Comparison of ENCODE assay signal across 21 cellular contexts in the genomic region with DNA sequence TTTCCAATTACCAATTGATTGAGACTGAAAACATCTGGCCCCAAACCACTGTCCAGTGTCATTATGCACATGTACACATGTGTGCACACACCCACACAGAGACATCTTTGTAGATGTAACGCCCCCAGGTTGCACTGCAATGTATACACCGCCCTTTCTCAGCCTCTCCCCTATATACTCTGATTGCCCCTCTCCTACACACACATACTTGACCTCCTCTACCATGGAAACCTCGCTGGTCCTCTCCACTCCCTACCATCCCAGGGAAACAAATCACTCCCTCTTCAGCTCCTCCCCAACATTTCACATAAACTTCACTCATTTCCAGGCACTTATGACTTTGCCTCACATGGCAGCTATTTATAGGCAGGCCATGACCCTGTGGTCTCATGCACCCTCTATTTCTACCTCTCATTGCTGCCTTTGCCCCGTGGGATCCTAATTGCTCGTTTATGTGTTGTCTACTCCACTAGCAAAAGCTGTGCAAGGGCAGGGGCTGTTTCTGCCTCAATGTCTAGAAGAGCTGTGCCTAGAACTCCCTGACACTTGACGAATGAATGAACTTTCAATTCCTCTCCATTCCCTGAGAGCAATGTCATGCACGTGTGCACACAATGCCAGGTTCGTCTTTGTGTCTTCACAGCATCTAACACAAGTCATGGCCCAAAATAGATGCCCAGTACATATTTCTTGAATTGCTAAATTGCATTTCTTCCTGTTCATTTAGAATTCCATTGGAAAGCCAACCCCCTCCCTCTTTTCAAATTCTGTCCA. TPM values are rescaled to one million over a fixed set of nuclear protein-coding genes. Genes with fewer than 3 reads are reported as not detected.
DNase-seq lines count a peak whose midpoint lies in the region; ATAC-seq, FAIRE-seq and TF ChIP-seq lines count a peak whose summit lies in the region.
"Had no signal": no experiment of that assay in that cellular context is flagged by ENCODE, and none has a peak within 500 bp of the region (broad histone marks: within the 10 kb centered on the region; RNA-seq: fewer than 3 reads in every experiment).

No MANE protein-coding gene starts in this region.

- no peak overlapping the region for H3K4me3 Mint-ChIP-seq in activated naive CD4-positive, alpha-beta T cell treated with anti-CD3 and anti-CD28 coated beads for 36 hours
- H3K4me3 Mint-ChIP-seq in T-cell (peak overlapping the region in 2 of 3 donors; percentile 19 to 59), immature natural killer cell (peak overlapping the region in 2 of 5 donors; percentile 35 to 66), type B pancreatic cell (peak overlapping the region; percentile 28)

- H3K9me3 ChIP-seq in lower lobe of right lung: no peaks in the 10 kb centered on the region
- no peaks in the 10 kb centered on the region for H3K9me3 ChIP-seq in prostate gland
- no peaks in the 10 kb centered on the region for H3K9me3 ChIP-seq in small intestine (ENCODE audit: control insufficient read depth, low read depth)
- H3K9me3 ChIP-seq: stomach had no signal

- no peaks in the 10 kb centered on the region for H3K27me3 Mint-ChIP-seq in activated naive CD4-positive, alpha-beta T cell treated with anti-CD3 and anti-CD28 coated beads for 36 hours (ENCODE audit: low read depth)
- H3K27me3 Mint-ChIP-seq in T-cell (no peaks in the 10 kb centered on the region), immature natural killer cell (ENCODE audit: low read depth in 3 of 3) (peaks cover 0 to 2% (median 0%) of the 10 kb centered on the region in 3 donors), type B pancreatic cell (peaks cover 14% of the 10 kb centered on the region)

- H3K27ac ChIP-seq in lower lobe of right lung (no peak overlapping the region), prostate gland (no peak overlapping the region), small intestine (ENCODE audit: low read depth in 1 of 2, low read length in 1 of 2) (no peak overlapping the region)
- H3K27ac ChIP-seq: coronary artery, epithelial cell of prostate, stomach had no signal

- H3K36me3 ChIP-seq in lower lobe of right lung: no peaks in the 10 kb centered on the region
- H3K36me3 ChIP-seq in prostate gland: no peaks in the 10 kb centered on the region
- no peaks in the 10 kb centered on the region for H3K36me3 ChIP-seq in small intestine (ENCODE audit: control insufficient read depth in 2 of 2, insufficient read depth in 2 of 2, low read length in 2 of 2)
- H3K36me3 ChIP-seq: stomach had no signal

- peaks cover 11% of the 10 kb centered on the region for H3K4me1 ChIP-seq in lower lobe of right lung
- H3K4me1 ChIP-seq in prostate gland (replicated peaks): no peaks in the 10 kb centered on the region
- no peaks in the 10 kb centered on the region for H3K4me1 ChIP-seq in small intestine (ENCODE audit: control insufficient read depth in 2 of 2, insufficient read depth in 1 of 2, low read depth in 1 of 2, low read length in 1 of 2)

- DNase-seq in activated naive CD4-positive, alpha-beta T cell treated with anti-CD3 and anti-CD28 coated beads for 36 hours: no peak
- no peak for DNase-seq in activated naive CD4-positive, alpha-beta T cell treated with Interleukin-2 at 50 U/mL for 16 hours
- DNase-seq in T-cell (no peak), immature natural killer cell (no peak), type B pancreatic cell (ENCODE audit: extremely low spot score, unreplicated experiment) (no peak), lower lobe of right lung (no peak), prostate gland (ENCODE audit: low spot score) (no peak), small intestine (no peak)
- DNase-seq: activated CD4-positive, alpha-beta T cell treated with anti-CD3 and anti-CD28 coated beads for 1 hour; GDM1; left ventricle myocardium superior; NCI-H146; NCI-H345; NK-92 treated with Interleukin-12 subunit alpha and Interleukin-12 subunit beta, amount 100 ng/mL, for 24 hours; Right ventricle myocardium superior; stomach had no signal

- CTCF ChIA-PET in activated naive CD4-positive, alpha-beta T cell treated with anti-CD3 and anti-CD28 coated beads for 36 hours (lab: Charles Lee): interaction anchor here (1.2 to 3.4 kb wide), 6 partner anchors 8 to 75 kb away, joined by 3 to 20 read pairs (median 4); no protein-coding TSS in a partner anchor
- CTCF ChIA-PET in T-cell (lab: Charles Lee): interaction anchor here (0.6 to 1.3 kb wide), 6 partner anchors 11 to 403 kb away, joined by 3 to 5 read pairs (median 4); no protein-coding TSS in a partner anchor

- no peak for TF ChIP-seq POLR2A in prostate gland (IDR thresholded peaks at IDR 0.05)

- H3K4me3 ChIP-seq in lower lobe of right lung (no peak overlapping the region), prostate gland (no peak overlapping the region), small intestine (ENCODE audit: low read depth in 1 of 2, low read length in 2 of 2) (no peak overlapping the region)
- H3K4me3 ChIP-seq: coronary artery, stomach had no signal

- WGBS in prostate gland: 79% methylated on average over 8 of the region's 8 CpGs
- 72 to 82% (median 76%) methylated on average over 8 of the region's 8 CpGs for WGBS in small intestine, 3 donors

- ATAC-seq in T-cell (replicated peaks in 1 of 4): no peak
- ATAC-seq in lower lobe of right lung: no peak
- ATAC-seq: left ventricle myocardium superior had no signal

- intact Hi-C loops in activated naive CD4-positive, alpha-beta T cell treated with anti-CD3 and anti-CD28 coated beads for 36 hours (cut with micrococcal nuclease): loop anchor here (5.0 to 10.0 kb wide), 3 partner anchors 348 to 1335 kb away; a partner anchor contains a TSS
- intact Hi-C loops in lower lobe of right lung (cut with DNase I): no loop called here
- intact Hi-C loops in prostate gland (cut with DNase I): no loop called here

- POLR2A ChIA-PET in T-cell (lab: Charles Lee): interaction anchor here in 1 of 2 donors (0.5 kb wide), 1 partner anchor 44 kb away, joined by 6 read pairs; no protein-coding TSS in a partner anchor

- peak overlapping the region; percentile 90 for H3K27ac Mint-ChIP-seq in activated naive CD4-positive, alpha-beta T cell treated with anti-CD3 and anti-CD28 coated beads for 36 hours
- H3K27ac Mint-ChIP-seq in T-cell (peak overlapping the region in 1 of 2 donors; percentile 95), immature natural killer cell (peak overlapping the region in 5 of 6 donors; percentile 5 to 69 (median 47)), type B pancreatic cell (no peak overlapping the region)

- peaks cover 4% of the 10 kb centered on the region for H3K27me3 ChIP-seq in lower lobe of right lung (ENCODE audit: low read depth)
- no peaks in the 10 kb centered on the region for H3K27me3 ChIP-seq in prostate gland (replicated peaks; ENCODE audit: insufficient read depth)
- no peaks in the 10 kb centered on the region for H3K27me3 ChIP-seq in small intestine (ENCODE audit: control insufficient read depth in 2 of 2, insufficient read depth in 2 of 2, low read length in 2 of 2)
- H3K27me3 ChIP-seq: stomach had no signal

- H3K4me1 Mint-ChIP-seq in activated naive CD4-positive, alpha-beta T cell treated with anti-CD3 and anti-CD28 coated beads for 36 hours (ENCODE audit: low read depth): peaks cover 97% of the 10 kb centered on the region
- H3K4me1 Mint-ChIP-seq in T-cell (peaks cover 98 to 99% (median 98%) of the 10 kb centered on the region in 3 donors), immature natural killer cell (peaks cover 64 to 79% of the 10 kb centered on the region in 2 donors), type B pancreatic cell (ENCODE audit: unreplicated experiment) (peaks cover 48% of the 10 kb centered on the region)

- H3K36me3 Mint-ChIP-seq in activated naive CD4-positive, alpha-beta T cell treated with anti-CD3 and anti-CD28 coated beads for 36 hours (ENCODE audit: low read depth): peaks cover 3% of the 10 kb centered on the region
- peaks cover 53% of the 10 kb centered on the region for H3K36me3 Mint-ChIP-seq in T-cell
- peaks cover 21 to 35% (median 30%) of the 10 kb centered on the region in 3 donors for H3K36me3 Mint-ChIP-seq in immature natural killer cell
- no peaks in the 10 kb centered on the region for H3K36me3 Mint-ChIP-seq in type B pancreatic cell

- FAIRE-seq in small intestine (lab: Jason Lieb, UNC): no peak
- FAIRE-seq: frontal cortex had no signal

- H3K9me3 Mint-ChIP-seq in activated naive CD4-positive, alpha-beta T cell treated with anti-CD3 and anti-CD28 coated beads for 36 hours: no peaks in the 10 kb centered on the region
- H3K9me3 Mint-ChIP-seq in T-cell (no peaks in the 10 kb centered on the region), immature natural killer cell (no peaks in the 10 kb centered on the region), type B pancreatic cell (no peaks in the 10 kb centered on the region)

- TF ChIP-seq CTCF in type B pancreatic cell (conservative IDR thresholded peaks at IDR 0.05) (no peak), lower lobe of right lung (IDR thresholded peaks at IDR 0.05) (no peak), prostate gland (IDR thresholded peaks at IDR 0.05) (no peak)

RNA-seq across cellular contexts. Expression of a gene that starts 10.0 kb away (rescaled TPM):
- total RNA-seq in activated naive CD4-positive, alpha-beta T cell treated with anti-CD3 and anti-CD28 coated beads for 36 hours: 1 to 10 TPM; 1.1 to 1.5 TPM
- total RNA-seq in T-cell: 10 to 100 TPM in 2 of 5 donors, 1 to 10 TPM in 3; 7.8 to 18.9 (median 9.0) TPM
- 1 to 10 TPM in 2 of 3 donors, not detected in 1; 1.4 to 2.1 TPM for polyA plus RNA-seq in immature natural killer cell
- not detected in 2 replicates for total RNA-seq in type B pancreatic cell (ENCODE audit: low replicate concordance)
- total RNA-seq in lower lobe of right lung: 1.4 TPM
- total RNA-seq in prostate gland: not detected
- under 1 TPM in 2 of 3 donors, not detected in 1; 0.04 to 0.54 TPM for polyA plus RNA-seq in small intestine
- total RNA-seq: frontal cortex, H4, left ventricle myocardium superior, Right ventricle myocardium superior had no signal
- polyA plus RNA-seq: AG04450, stomach had no signal

RNA-seq across cellular contexts. Expression of a gene that starts 44.6 kb away (rescaled TPM):
- 1 to 10 TPM; 1.8 to 1.9 TPM for total RNA-seq in activated naive CD4-positive, alpha-beta T cell treated with anti-CD3 and anti-CD28 coated beads for 36 hours
- 1 to 10 TPM in 2 of 5 donors, under 1 TPM in 3; 0.26 to 4.9 (median 0.79) TPM for total RNA-seq in T-cell
- not detected for polyA plus RNA-seq in immature natural killer cell
- total RNA-seq in type B pancreatic cell (ENCODE audit: low replicate concordance): 12.4 and 37.5 TPM in 2 replicates
- total RNA-seq in lower lobe of right lung: 1.4 TPM
- 10 to 100 TPM; 26.2 to 28.6 TPM for total RNA-seq in prostate gland
- polyA plus RNA-seq in small intestine: 10 to 100 TPM in 2 of 3 donors, 1 to 10 TPM in 1; 8.5 to 17.4 (median 10.5) TPM
- total RNA-seq: H4 had no signal
- polyA plus RNA-seq: AG04450 had no signal

RNA-seq across cellular contexts. Expression of a gene that starts 49.3 kb away (rescaled TPM):
- 10 to 100 TPM; 25.5 to 29.4 TPM for total RNA-seq in activated naive CD4-positive, alpha-beta T cell treated with anti-CD3 and anti-CD28 coated beads for 36 hours
- total RNA-seq in T-cell (100 to 1,000 TPM; 138 to 199 (median 157) TPM), type B pancreatic cell (ENCODE audit: low replicate concordance) (0.24 and 0.43 TPM in 2 replicates), lower lobe of right lung (9.5 TPM), prostate gland (1 to 10 TPM in 1 of 2 donors, under 1 TPM in 1; 0.91 to 2.2 TPM)
- polyA plus RNA-seq in immature natural killer cell (10 to 100 TPM; 41.7 to 67.5 (median 46.0) TPM), small intestine (1 to 10 TPM; 2.0 to 3.4 (median 2.7) TPM)
- total RNA-seq: H4 had no signal
- polyA plus RNA-seq: AG04450 had no signal

RNA-seq across cellular contexts. Expression of a gene that starts 56.6 kb away (rescaled TPM):
- under 1 TPM; 0.64 to 0.81 TPM for total RNA-seq in activated naive CD4-positive, alpha-beta T cell treated with anti-CD3 and anti-CD28 coated beads for 36 hours
- under 1 TPM; 0.13 to 0.36 (median 0.20) TPM for total RNA-seq in T-cell
- not detected for polyA plus RNA-seq in immature natural killer cell
- total RNA-seq in type B pancreatic cell (ENCODE audit: low replicate concordance): not detected in 2 replicates
- not detected for total RNA-seq in lower lobe of right lung
- total RNA-seq in prostate gland: 1 to 10 TPM in 1 of 2 donors, under 1 TPM in 1; 0.09 to 5.1 TPM
- under 1 TPM in 1 of 3 donors, not detected in 2; 0.01 TPM for polyA plus RNA-seq in small intestine
- total RNA-seq: H4, left ventricle myocardium superior, Right ventricle myocardium superior, stomach had no signal
- polyA plus RNA-seq: AG04450, stomach had no signal

Comparison
In these comparisons a context has a peak if more than half of its experiments do, and no peak if none do; other contexts are left out.
1. RNA of a gene that starts 49.3 kb away (total RNA-seq): 138 to 199 TPM in T-cell; 25.5 to 29.4 TPM in activated naive CD4-positive, alpha-beta T cell treated with anti-CD3 and anti-CD28 coated beads for 36 hours, 9.5 TPM in lower lobe of right lung (single experiment), 0.91 to 2.2 TPM in prostate gland and 0.24 to 0.43 TPM in type B pancreatic cell; every median in the first group is over 4 times any median in the second.